ENCODE assay signal across 29 cellular contexts in the genomic region with DNA sequence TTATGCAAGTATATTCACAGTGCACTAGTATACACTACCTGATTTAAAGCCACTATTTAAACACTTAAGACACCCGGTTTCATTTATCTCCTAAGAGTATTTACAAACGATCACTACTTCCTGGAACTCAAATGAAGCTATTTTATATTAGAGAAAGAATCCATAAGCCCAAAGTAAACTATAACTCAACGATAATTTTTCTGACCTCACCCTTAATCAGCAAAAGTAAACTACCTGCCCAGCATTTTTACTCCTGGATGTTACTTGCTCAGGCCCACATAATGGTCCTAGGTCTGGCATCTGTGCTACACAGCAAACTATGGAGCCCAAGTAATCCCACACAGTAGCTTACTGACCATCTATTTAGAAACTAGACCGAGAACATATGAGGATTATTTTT. TPM values are rescaled to one million over a fixed set of nuclear protein-coding genes. Genes with fewer than 3 reads are reported as not detected.
DNase-seq lines count a peak whose midpoint lies in the region; ATAC-seq, FAIRE-seq and TF ChIP-seq lines count a peak whose summit lies in the region.
"Had no signal": no experiment of that assay in that cellular context is flagged by ENCODE, and none has a peak within 500 bp of the region (broad histone marks: within the 10 kb centered on the region; RNA-seq: fewer than 3 reads in every experiment).

No MANE protein-coding gene starts in this region.

- DNase-seq in NCI-H2029 treated with DMSO at 0.1 percent for 48 hours (lab: John Stamatoyannopoulos, UW) (peak; percentile 69), NCI-H2029 (lab: John Stamatoyannopoulos, UW) (no peak), Karpas-422 (no peak), left colon (no peak), small intestine (peak; percentile 39), stomach (no peak), nucleus accumbens (lab: John Stamatoyannopoulos, UW) (no peak)
- DNase-seq: 8988T; activated CD8-positive, alpha-beta memory T cell treated with anti-CD3 and anti-CD28 coated beads, Interleukin-2, amount 50 U/mL, for 48 hours; activated CD8-positive, alpha-beta T cell treated with anti-CD3 and anti-CD28 coated beads for 36 hours; activated effector memory CD4-positive, alpha-beta T cell treated with Interleukin-2 at 50 U/mL for 16 hours; amygdala; hippocampal formation; Kasumi-1; NCI-H1417 treated with DMSO at 0.1 percent for 48 hours; right lobe of liver; SW 1271 had no signal

- no peak overlapping the region for H2AFZ ChIP-seq in Karpas-422 (ENCODE audit: low read length)

- no peak for TF ChIP-seq CTCF in stomach (IDR thresholded peaks at IDR 0.05)

- H3K9ac ChIP-seq in Karpas-422 (ENCODE audit: low read length), result no peak overlapping the region

- peaks cover 26% of the 10 kb centered on the region for H3K79me2 ChIP-seq in Karpas-422 (ENCODE audit: low read length)

- no peaks in the 10 kb centered on the region for H3K9me2 ChIP-seq in Karpas-422 (replicated peaks; ENCODE audit: insufficient read depth, low read length)

- peaks cover 33% of the 10 kb centered on the region for H3K36me3 ChIP-seq in Karpas-422 (ENCODE audit: insufficient read depth, low read length)
- peaks cover 5 to 7% of the 10 kb centered on the region in 2 donors for H3K36me3 ChIP-seq in small intestine (ENCODE audit: control insufficient read depth in 2 of 2, insufficient read depth in 2 of 2, low read length in 2 of 2)
- H3K36me3 ChIP-seq in stomach, result peaks cover 4 to 83% (median 76%) of the 10 kb centered on the region in 4 donors

- no peak for TF ChIP-seq EP300 in stomach (IDR thresholded peaks at IDR 0.05)

- no peak for TF ChIP-seq POLR2A in stomach (IDR thresholded peaks at IDR 0.05)

- H3K27me3 ChIP-seq in Karpas-422 (ENCODE audit: low read length) (no peaks in the 10 kb centered on the region), small intestine (ENCODE audit: control insufficient read depth in 2 of 2, insufficient read depth in 2 of 2, low read length in 2 of 2) (no peaks in the 10 kb centered on the region), stomach (no peaks in the 10 kb centered on the region)
- H3K27me3 ChIP-seq: right lobe of liver had no signal

- H4K20me1 ChIP-seq in Karpas-422 (ENCODE audit: insufficient read depth, low read depth, low read length), result no peaks in the 10 kb centered on the region

- H3K4me3 ChIP-seq in Karpas-422 (ENCODE audit: low read length) (no peak overlapping the region), small intestine (ENCODE audit: low read depth in 1 of 2, low read length in 2 of 2) (no peak overlapping the region), stomach (no peak overlapping the region)
- H3K4me3 ChIP-seq: right lobe of liver had no signal

- no peak for FAIRE-seq in small intestine (lab: Jason Lieb, UNC)
- FAIRE-seq: colon, endothelial cell of umbilical vein, HepG2 had no signal

- H3K27ac ChIP-seq in Karpas-422 (ENCODE audit: low read length), result peak overlapping the region; percentile 10; the same call in 1 of the 2 replicates
- H3K27ac ChIP-seq in small intestine (ENCODE audit: low read depth in 1 of 2, low read length in 1 of 2), result peak overlapping the region in 1 of 2 donors; percentile 49
- peak overlapping the region in 2 of 5 donors; percentile 0 to 41 for H3K27ac ChIP-seq in stomach
- H3K27ac ChIP-seq: right lobe of liver had no signal

- peak overlapping the region; percentile 1 for H3K4me2 ChIP-seq in Karpas-422 (ENCODE audit: low read depth, low read length, poor library complexity, severe bottlenecking)

- ATAC-seq in left colon (peak; percentile 34), HG03280 (IDR thresholded peaks at IDR 0.05; ENCODE audit: unreplicated experiment) (no peak)
- ATAC-seq: activated CD8-positive, alpha-beta T cell treated with anti-CD3 and anti-CD28 coated beads for 36 hours; activated naive CD4-positive, alpha-beta T cell treated with anti-CD3 and anti-CD28 coated beads, Interleukin-2, amount 50 U/mL, for 72 hours; HCT116; HepG2; Panc1; right lobe of liver; stimulated activated memory B cell treated with anti-CD40 and anti-IgM and Interleukin-4, amounts not matched to agents 10 μg/mL and 1 μg/mL and 100 μg/mL, for 72 hours had no signal

- 33 to 62% (median 47%) methylated on average over 4 of the region's 4 CpGs for WGBS in small intestine, 3 donors
- WGBS in stomach, 5 donors, result 27 to 52% (median 35%) methylated on average over 4 of the region's 4 CpGs

- H3K9me3 ChIP-seq in Karpas-422 (ENCODE audit: low read length) (no peaks in the 10 kb centered on the region), small intestine (ENCODE audit: control insufficient read depth, low read depth) (no peaks in the 10 kb centered on the region), stomach (no peaks in the 10 kb centered on the region)
- H3K9me3 ChIP-seq: right lobe of liver had no signal

- H3K4me1 ChIP-seq in Karpas-422 (ENCODE audit: low read length), result peaks cover 20% of the 10 kb centered on the region
- H3K4me1 ChIP-seq in small intestine (ENCODE audit: control insufficient read depth in 2 of 2, insufficient read depth in 1 of 2, low read depth in 1 of 2, low read length in 1 of 2), result peaks cover 2 to 5% of the 10 kb centered on the region in 2 donors
- H3K4me1 ChIP-seq in stomach, result peaks cover 0 to 30% (median 9%) of the 10 kb centered on the region in 4 donors
- H3K4me1 ChIP-seq: right lobe of liver had no signal

- intact Hi-C loops in left colon (cut with DNase I, micrococcal nuclease) (no loop called here), stomach (cut with DNase I; ENCODE audit: low total_unique reads) (no loop called here)

RNA-seq across cellular contexts. Expression of gene TSG101, which starts 33.4 kb away (rescaled TPM):
- total RNA-seq in Karpas-422 (2014; rRNA removed; shearing (Covaris generic); ENCODE audit: low replicate concordance), result 54.2 and 105 TPM in 2 replicates
- total RNA-seq in left colon (10 to 100 TPM; 58.4 to 75.2 TPM), stomach (100 to 1,000 TPM in 1 of 5 donors, 10 to 100 TPM in 4; 30.3 to 125 (median 68.8) TPM)
- polyA plus RNA-seq in small intestine (10 to 100 TPM; 52.6 to 80.1 (median 71.1) TPM), stomach (10 to 100 TPM; 38.0 to 86.1 (median 57.0) TPM)

RNA-seq across cellular contexts. Expression of gene LDHAL6A, which starts 37.7 kb away (rescaled TPM):
- not detected in 2 replicates for total RNA-seq in Karpas-422 (2014; rRNA removed; shearing (Covaris generic); ENCODE audit: low replicate concordance)
- total RNA-seq in left colon, result not detected
- under 1 TPM in 1 of 3 donors, not detected in 2; 0.04 TPM for polyA plus RNA-seq in small intestine
- total RNA-seq in stomach, result not detected
- not detected for polyA plus RNA-seq in stomach
- total RNA-seq: activated CD8-positive, alpha-beta T cell treated with anti-CD3 and anti-CD28 coated beads for 36 hours; activated naive CD4-positive, alpha-beta T cell treated with anti-CD3 and anti-CD28 coated beads, Interleukin-2, amount 50 U/mL, for 72 hours; endothelial cell of umbilical vein; HepG2; mammary epithelial cell; progenitor cell of endocrine pancreas; right lobe of liver; ureter had no signal
- polyA plus RNA-seq: CD14-positive monocyte, endothelial cell of umbilical vein, HepG2, mammary epithelial cell had no signal

Comparison
In these comparisons a context has a peak if more than half of its experiments do, and no peak if none do; other contexts are left out.
1. DNase-seq: peak in NCI-H2029 treated with DMSO at 0.1 percent for 48 hours (single experiment) and small intestine (single experiment); none in NCI-H2029 (single experiment), Karpas-422 (single experiment), left colon (0 of 2), stomach (single experiment) and nucleus accumbens (0 of 56).